In genomic region chr20:47360207-47360488, GRCh38 we compare ENCODE assay signal across 8 cellular contexts. TPM values are rescaled to one million over a fixed set of nuclear protein-coding genes. Genes with fewer than 3 reads are reported as not detected.
DNase-seq lines count a peak whose midpoint lies in the region; ATAC-seq lines count a peak whose summit lies in the region.

No MANE protein-coding gene starts in this region.

- H2BK12ac ChIP-seq in neuronal stem cell (ENCODE audit: low read length) = no peak overlapping the region

- no peak overlapping the region for H2BK120ac ChIP-seq in neuronal stem cell (ENCODE audit: low read depth, low read length)

- H3K4me1 ChIP-seq in neuronal stem cell (ENCODE audit: control insufficient read depth in 2 of 2, insufficient read depth in 1 of 2, low read depth in 1 of 2, low read length in 2 of 2) = peaks cover 33 to 47% of the 10 kb centered on the region in 2 donors

- no peaks in the 10 kb centered on the region for H3K27me3 ChIP-seq in neuronal stem cell (ENCODE audit: control insufficient read depth in 3 of 3, insufficient read depth in 3 of 3, low read depth in 1 of 3, low read length in 3 of 3)

- H3K4ac ChIP-seq in neuronal stem cell (ENCODE audit: low read length) = no peak overlapping the region

- H3K4me3 ChIP-seq in neuronal stem cell (ENCODE audit: low read length in 2 of 2) = peak overlapping the region in 1 of 2 donors; percentile 48

- DNase-seq in DMS53 treated with DMSO at 0.1 percent for 48 hours (lab: John Stamatoyannopoulos, UW; ENCODE audit: unreplicated experiment) (peak; percentile 71), NCI-H69 (lab: John Stamatoyannopoulos, UW) (peak; percentile 54), epithelial cell of prostate (ENCODE audit: low read depth, low spot score) (peak; percentile 83), neuronal stem cell (ENCODE audit: low spot score) (no peak)

- no peaks in the 10 kb centered on the region for H3K36me3 ChIP-seq in neuronal stem cell (replicated peaks in 1 of 2; ENCODE audit: control insufficient read depth in 2 of 2, insufficient read depth in 2 of 2, low read length in 2 of 2)

- WGBS in neuronal stem cell (ENCODE audit: extremely low coverage in 2 of 2, insufficient read length in 2 of 2, insufficient replicate concordance in 1 of 2), 2 donors = no CpG with 5 or more reads among the region's 3 CpGs

- H3K4me2 ChIP-seq in neuronal stem cell (ENCODE audit: insufficient read depth, low read length, poor library complexity, severe bottlenecking) = no peak overlapping the region

- H2BK5ac ChIP-seq in neuronal stem cell (ENCODE audit: low read length) = no peak overlapping the region

- H4K91ac ChIP-seq in neuronal stem cell (ENCODE audit: low read depth, low read length, poor library complexity) = no peak overlapping the region

- no peak overlapping the region for H3K14ac ChIP-seq in neuronal stem cell (ENCODE audit: low read length)

- no peak overlapping the region for H2BK15ac ChIP-seq in neuronal stem cell (ENCODE audit: low read length)

- no peak overlapping the region for H3K9ac ChIP-seq in neuronal stem cell (ENCODE audit: low read depth, low read length, poor library complexity)

- H3K9me3 ChIP-seq in neuronal stem cell (replicated peaks in 1 of 2; ENCODE audit: control insufficient read depth in 2 of 2, insufficient read depth in 1 of 2, low read depth in 1 of 2, low read length in 2 of 2) = no peaks in the 10 kb centered on the region

- peak overlapping the region; percentile 83 for H2AFZ ChIP-seq in neuronal stem cell (ENCODE audit: low read length)

- ATAC-seq in HG03025 (IDR thresholded peaks at IDR 0.05; ENCODE audit: low FRiP score, unreplicated experiment) (no peak), HG02571 (IDR thresholded peaks at IDR 0.05; ENCODE audit: unreplicated experiment) (no peak), GM21576 (IDR thresholded peaks at IDR 0.05; ENCODE audit: unreplicated experiment) (no peak), HG03439 (IDR thresholded peaks at IDR 0.05; ENCODE audit: unreplicated experiment) (no peak)

- no peaks in the 10 kb centered on the region for H3K79me1 ChIP-seq in neuronal stem cell (ENCODE audit: low read depth, low read length)

- H3K23ac ChIP-seq in neuronal stem cell (ENCODE audit: low read depth, low read length, poor library complexity) = no peak overlapping the region

- H2AK5ac ChIP-seq in neuronal stem cell (ENCODE audit: low read depth, low read length) = peak overlapping the region; percentile 80

- H3K27ac ChIP-seq in epithelial cell of prostate (peak overlapping the region; percentile 100), neuronal stem cell (replicated peaks; ENCODE audit: low read length) (peak overlapping the region; percentile 99)

- H3K18ac ChIP-seq in neuronal stem cell (ENCODE audit: low read length) = no peak overlapping the region

- H4K8ac ChIP-seq in neuronal stem cell (ENCODE audit: low read depth, low read length) = no peak overlapping the region

RNA-seq across cellular contexts. Expression of gene ZMYND8, which starts 3.6 kb away (rescaled TPM):
- 44.7 TPM for polyA plus RNA-seq in neuronal stem cell (2013, experiment 1 of 2)
- 45.0 TPM for polyA plus RNA-seq in neuronal stem cell (2013, experiment 2 of 2)
